16 cellular contexts compared by ENCODE assay signal in the genomic region with DNA sequence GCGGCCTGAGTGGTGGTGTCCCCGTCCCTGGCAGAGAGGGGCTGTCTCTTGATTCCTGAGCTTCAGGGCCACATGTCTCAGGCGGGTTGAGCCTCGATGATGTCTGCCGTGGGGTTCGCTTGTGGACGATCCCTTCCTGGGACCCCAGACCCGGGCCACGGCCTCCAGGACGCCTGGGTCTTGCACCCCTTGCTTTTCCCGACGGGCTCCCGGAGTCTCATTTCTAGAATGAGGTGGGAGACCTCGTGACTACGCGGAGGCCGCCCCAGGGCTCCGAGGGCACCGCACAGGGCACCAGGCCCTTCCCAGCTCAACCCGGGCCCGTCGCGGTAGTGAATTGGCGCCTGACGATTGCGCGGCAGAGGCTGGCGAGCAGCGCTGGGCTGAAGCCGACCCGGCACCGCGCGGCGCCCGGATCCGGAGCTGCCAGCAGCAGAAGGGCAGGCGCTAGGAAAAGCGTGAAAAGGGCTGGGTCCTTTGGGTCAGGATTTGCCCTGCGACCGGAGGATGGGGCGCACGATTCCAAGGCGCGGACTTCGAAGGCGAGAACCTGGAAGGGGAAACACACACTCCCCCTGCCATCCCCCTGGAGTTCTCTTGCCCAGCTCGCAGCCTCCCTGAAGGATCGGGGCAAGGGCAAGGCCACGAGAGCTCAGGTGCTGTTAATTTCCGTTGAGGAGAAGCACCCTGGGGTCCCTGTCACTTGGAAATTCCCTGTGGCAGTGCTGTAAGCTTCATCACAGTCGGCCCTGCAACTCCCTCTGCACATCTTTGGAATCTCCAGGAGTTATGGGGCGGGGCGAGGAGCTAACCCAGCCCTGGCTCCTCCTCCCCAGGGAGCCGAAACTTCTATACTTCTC. TPM values are rescaled to one million over a fixed set of nuclear protein-coding genes. Genes with fewer than 3 reads are reported as not detected.
DNase-seq lines count a peak whose midpoint lies in the region; ATAC-seq and TF ChIP-seq lines count a peak whose summit lies in the region.
"Had no signal": no experiment of that assay in that cellular context is flagged by ENCODE, and none has a peak within 500 bp of the region (broad histone marks: within the 10 kb centered on the region; RNA-seq: fewer than 3 reads in every experiment).

No MANE protein-coding gene starts in this region.

- no peaks in the 10 kb centered on the region for H3K36me3 ChIP-seq in thoracic aorta
- H3K36me3 ChIP-seq: stomach had no signal

- H3K27me3 ChIP-seq in thoracic aorta (replicated peaks; ENCODE audit: insufficient read depth): peaks cover 21% of the 10 kb centered on the region

- peak; percentile 20 for DNase-seq in activated naive CD4-positive, alpha-beta T cell treated with anti-CD3 and anti-CD28 coated beads, Interleukin-2, amount 50 U/mL, for 16 hours
- no peak for DNase-seq in activated naive CD4-positive, alpha-beta T cell treated with Interleukin-2 at 50 U/mL for 16 hours
- DNase-seq in T-helper 17 cell: no peak
- peak; percentile 50 for DNase-seq in left kidney (ENCODE audit: low read depth, low spot score)
- DNase-seq in thoracic aorta (ENCODE audit: low spot score): no peak
- DNase-seq in activated CD8-positive, alpha-beta memory T cell treated with anti-CD3 and anti-CD28 coated beads, Interleukin-2, amount 50 U/mL, for 4 hours: no peak
- no peak for DNase-seq in NOMO-1 treated with DMSO at 0.1 percent for 48 hours (lab: John Stamatoyannopoulos, UW; ENCODE audit: unreplicated experiment)
- DNase-seq: activated CD4-positive, alpha-beta memory T cell treated with anti-CD3 and anti-CD28 coated beads, Interleukin-2, amount 10 ng/mL, durations not matched to agents 7 days and 5 days; activated gamma-delta T cell; MM.1S; NCI-H2171; SHP77 treated with DMSO at 0.1 percent for 48 hours; stomach had no signal

- peaks cover 5% of the 10 kb centered on the region for H3K36me3 Mint-ChIP-seq in T-helper 17 cell (ENCODE audit: low read depth)
- H3K36me3 Mint-ChIP-seq: memory B cell had no signal

- ATAC-seq in T-helper 17 cell: peak; percentile 41
- ATAC-seq in thoracic aorta (ENCODE audit: insufficient number of reproducible peaks, low FRiP score, low read depth): no peak
- no peak for ATAC-seq in HG03439 (IDR thresholded peaks at IDR 0.05; ENCODE audit: unreplicated experiment)

- peaks cover 5% of the 10 kb centered on the region for H3K4me1 Mint-ChIP-seq in T-helper 17 cell

- H3K4me1 ChIP-seq in thoracic aorta (ENCODE audit: control insufficient read depth in 1 of 2, low read depth in 2 of 2): peaks cover 5 to 14% of the 10 kb centered on the region in 2 donors

- TF ChIP-seq CTCF in thoracic aorta (IDR thresholded peaks at IDR 0.05): no peak

- peak overlapping the region; percentile 29 for H3K4me3 ChIP-seq in thoracic aorta
- H3K4me3 ChIP-seq: stomach had no signal

- no peak overlapping the region for H3K27ac Mint-ChIP-seq in T-helper 17 cell
- H3K27ac Mint-ChIP-seq: activated CD4-positive, alpha-beta memory T cell treated with anti-CD3 and anti-CD28 coated beads, Interleukin-2, amount 10 ng/mL, durations not matched to agents 7 days and 5 days; dendritic cell treated with granulocyte-macrophage colony-stimulating factor and Interleukin-4, amounts not matched to agents 40 ng/mL and 50 ng/mL, for 4 days; memory B cell had no signal

- H3K27ac ChIP-seq in thoracic aorta: no peak overlapping the region
- H3K27ac ChIP-seq: stomach had no signal

- peaks cover 97% of the 10 kb centered on the region for H3K27me3 Mint-ChIP-seq in T-helper 17 cell

- H3K9me3 ChIP-seq in T-helper 17 cell (ENCODE audit: control insufficient read depth, low read length, poor library complexity, severe bottlenecking): peaks cover 3% of the 10 kb centered on the region
- H3K9me3 ChIP-seq in thoracic aorta: no peaks in the 10 kb centered on the region

- no peak overlapping the region for H3K4me3 Mint-ChIP-seq in T-helper 17 cell
- H3K4me3 Mint-ChIP-seq: activated CD4-positive, alpha-beta memory T cell treated with anti-CD3 and anti-CD28 coated beads, Interleukin-2, amount 10 ng/mL, durations not matched to agents 7 days and 5 days; dendritic cell treated with granulocyte-macrophage colony-stimulating factor and Interleukin-4, amounts not matched to agents 40 ng/mL and 50 ng/mL, for 4 days; memory B cell had no signal

RNA-seq across cellular contexts. Expression of a gene that starts 15.5 kb away (rescaled TPM):
- total RNA-seq in T-helper 17 cell: not detected
- not detected for total RNA-seq in thoracic aorta
- total RNA-seq: activated CD4-positive, alpha-beta memory T cell treated with anti-CD3 and anti-CD28 coated beads, Interleukin-2, amount 10 ng/mL, durations not matched to agents 7 days and 5 days had no signal

Comparison
In these comparisons a context has a peak if more than half of its experiments do, and no peak if none do; other contexts are left out.
1. DNase-seq: peak in activated naive CD4-positive, alpha-beta T cell treated with anti-CD3 and anti-CD28 coated beads, Interleukin-2, amount 50 U/mL, for 16 hours (single experiment) and left kidney (single experiment); none in activated naive CD4-positive, alpha-beta T cell treated with Interleukin-2 at 50 U/mL for 16 hours (single experiment), T-helper 17 cell (0 of 3), thoracic aorta (single experiment), activated CD8-positive, alpha-beta memory T cell treated with anti-CD3 and anti-CD28 coated beads, Interleukin-2, amount 50 U/mL, for 4 hours (single experiment) and NOMO-1 treated with DMSO at 0.1 percent for 48 hours (single experiment).